17 cellular contexts compared by ENCODE assay signal in the genomic region with DNA sequence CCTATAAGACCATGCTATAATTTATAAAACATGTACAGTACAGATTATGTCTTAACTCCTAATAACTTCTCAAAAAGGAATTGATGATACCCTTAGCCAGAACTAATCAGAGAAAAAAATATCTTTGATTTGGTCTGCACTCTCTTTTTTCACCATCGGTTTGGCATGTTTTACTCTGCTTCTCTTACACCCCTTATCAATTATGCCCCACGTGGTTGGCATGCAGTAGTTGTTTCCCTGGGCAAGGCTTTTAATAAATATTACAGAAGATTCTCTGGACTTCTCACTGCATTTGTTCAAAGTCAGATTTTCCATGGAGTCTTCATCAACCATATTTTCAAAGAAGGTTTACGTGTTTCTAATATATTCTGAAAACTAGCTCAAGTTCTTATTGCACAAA.
"Had no signal": no experiment of that assay in that cellular context is flagged by ENCODE, and none has a peak within 500 bp of the region (broad histone marks: within the 10 kb centered on the region; RNA-seq: fewer than 3 reads in every experiment).

No MANE protein-coding gene starts in this region.

- H3K9ac ChIP-seq: KMS-11 had no signal

- H3K4me3 Mint-ChIP-seq: IgD-negative memory B cell had no signal

- DNase-seq: MM.1S, NCI-H1436, NCI-H187 treated with DMSO at 0.1 percent for 48 hours, NCI-H2029 treated with DMSO at 0.1 percent for 48 hours, NCI-H345, NCI-H446 treated with DMSO at 0.1 percent for 48 hours, NCI-H510A treated with DMSO at 0.1 percent for 48 hours, NCI-H526, NCI-H82, SHP77, SJCRH30 had no signal

- H3K36me3 ChIP-seq: SJCRH30 had no signal

- ATAC-seq: HepG2, K562, Panc1 had no signal

- H3K27ac Mint-ChIP-seq: IgD-negative memory B cell had no signal

- H3K27me3 ChIP-seq: SJCRH30 had no signal

- H3K9me3 ChIP-seq: SJCRH30 had no signal

- H3K27ac ChIP-seq: KMS-11, RWPE1, SJCRH30 had no signal

- H3K4me3 ChIP-seq: K562, SJCRH30 had no signal

- H3K27me3 Mint-ChIP-seq: IgD-negative memory B cell had no signal

- H3K36me3 Mint-ChIP-seq: IgD-negative memory B cell had no signal

- FAIRE-seq: HepG2, K562 had no signal

- H3K4me1 Mint-ChIP-seq: IgD-negative memory B cell had no signal

- H3K9me3 Mint-ChIP-seq: IgD-negative memory B cell had no signal

- H3K4me2 ChIP-seq: KMS-11 had no signal
